ENCODE assay signal across 11 cellular contexts in the genomic region with DNA sequence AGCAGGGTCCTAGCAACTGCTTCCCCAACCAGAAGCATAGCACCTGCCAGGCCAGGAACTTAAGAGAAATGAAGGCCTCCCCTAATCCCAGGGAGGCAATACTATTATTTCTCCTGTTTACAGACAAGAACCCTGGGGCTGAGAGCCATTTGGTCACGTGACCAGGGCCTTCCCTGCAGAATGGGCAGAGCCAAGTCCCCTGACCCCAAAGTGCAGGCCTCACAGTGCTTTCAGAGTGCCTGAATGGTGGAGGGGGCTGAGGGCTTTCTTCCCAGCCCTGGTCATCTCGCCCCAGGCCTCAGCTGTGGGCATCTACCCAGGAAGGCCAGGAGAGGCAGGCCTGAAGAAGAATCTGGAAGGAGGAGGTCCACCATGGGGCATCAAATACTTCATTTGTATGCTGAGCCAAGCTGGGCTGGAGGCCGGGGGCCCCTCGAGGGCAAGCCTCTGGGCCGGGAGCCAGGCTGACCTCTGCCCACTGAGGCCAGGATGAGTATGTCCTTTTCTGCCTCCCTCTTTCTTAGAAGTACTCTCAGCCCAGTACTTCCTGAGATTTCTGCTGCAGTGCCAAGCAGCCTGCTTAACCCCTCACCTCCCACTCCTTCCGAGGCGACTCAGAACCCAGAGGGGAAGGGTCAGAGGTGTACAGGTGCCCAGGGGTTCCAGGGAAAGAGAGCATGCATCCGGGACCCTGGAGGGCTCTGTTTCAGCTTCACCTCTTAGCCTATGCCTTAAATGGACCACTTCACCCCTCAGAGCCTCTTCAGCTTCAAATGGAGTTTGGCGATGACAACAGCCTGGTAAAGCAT. TPM values are rescaled to one million over a fixed set of nuclear protein-coding genes. Genes with fewer than 3 reads are reported as not detected.
DNase-seq lines count a peak whose midpoint lies in the region; ATAC-seq, FAIRE-seq and TF ChIP-seq lines count a peak whose summit lies in the region.
"Had no signal": no experiment of that assay in that cellular context is flagged by ENCODE, and none has a peak within 500 bp of the region (broad histone marks: within the 10 kb centered on the region; RNA-seq: fewer than 3 reads in every experiment).

No MANE protein-coding gene starts in this region.

- H3K27me3 Mint-ChIP-seq in osteocyte (ENCODE audit: unreplicated experiment): no peaks in the 10 kb centered on the region
- H3K27me3 Mint-ChIP-seq: memory B cell had no signal

- no peak overlapping the region for H3K4me3 Mint-ChIP-seq in osteocyte (ENCODE audit: unreplicated experiment)
- H3K4me3 Mint-ChIP-seq: memory B cell had no signal

- peaks cover 52% of the 10 kb centered on the region for H3K4me1 Mint-ChIP-seq in osteocyte (ENCODE audit: unreplicated experiment)
- H3K4me1 Mint-ChIP-seq: memory B cell had no signal

- DNase-seq in A172 (ENCODE audit: low spot score): peak; percentile 38
- peak; percentile 64 for DNase-seq in RCC 7860 (ENCODE audit: low spot score)
- peak; percentile 77 to 86 for DNase-seq in foreskin fibroblast
- no peak for DNase-seq in osteocyte (ENCODE audit: extremely low spot score, unreplicated experiment)
- no peak for DNase-seq in BE2C
- no peak for DNase-seq in NCI-H1105 treated with DMSO at 0.1 percent for 48 hours (lab: John Stamatoyannopoulos, UW)
- DNase-seq: effector memory CD4-positive, alpha-beta T cell; H7 had no signal

- no peaks in the 10 kb centered on the region for H3K27me3 ChIP-seq in BE2C

- ATAC-seq in HG02759 (IDR thresholded peaks at IDR 0.05; ENCODE audit: unreplicated experiment) (no peak), HG03378 (IDR thresholded peaks at IDR 0.05; ENCODE audit: unreplicated experiment) (no peak)

- FAIRE-seq in RCC 7860 (lab: Jason Lieb, UNC): peak; percentile 16

- H3K4me1 ChIP-seq in BE2C: no peaks in the 10 kb centered on the region

- no peaks in the 10 kb centered on the region for H3K36me3 Mint-ChIP-seq in osteocyte (ENCODE audit: unreplicated experiment)

- no peaks in the 10 kb centered on the region for H3K36me3 ChIP-seq in BE2C

- no peak for TF ChIP-seq CTCF in foreskin fibroblast (IDR thresholded peaks at IDR 0.05; ENCODE audit: low read depth, low read length)
- TF ChIP-seq CTCF in osteocyte (IDR thresholded peaks at IDR 0.05): no peak
- no peak for TF ChIP-seq CTCF in BE2C (IDR thresholded peaks at IDR 0.05; ENCODE audit: low read depth, low read length)

- H3K27ac Mint-ChIP-seq in osteocyte (ENCODE audit: unreplicated experiment): peak overlapping the region; percentile 80
- H3K27ac Mint-ChIP-seq: memory B cell had no signal

- H3K4me3 ChIP-seq in foreskin fibroblast (ENCODE audit: low read depth in 1 of 2, low read length in 2 of 2): no peak overlapping the region
- no peak overlapping the region for H3K4me3 ChIP-seq in BE2C (ENCODE audit: low read depth, low read length)

- no peaks in the 10 kb centered on the region for H3K9me3 Mint-ChIP-seq in osteocyte (ENCODE audit: unreplicated experiment)

- H3K9me3 ChIP-seq in BE2C: no peaks in the 10 kb centered on the region

RNA-seq across cellular contexts. Expression of a gene that starts 18.9 kb away (rescaled TPM):
- 42.5 and 58.2 TPM in 2 replicates for total RNA-seq in A172 (2014; rRNA removed; shearing (Covaris generic))
- total RNA-seq in osteocyte: 201 and 250 TPM in 2 replicates
- 19.5 TPM for polyA plus RNA-seq in BE2C (2012; ENCODE audit: insufficient read depth, insufficient read length, low read depth)

RNA-seq across cellular contexts. Expression of a gene that starts 44.2 kb away (rescaled TPM):
- 87.2 and 91.6 TPM in 2 replicates for total RNA-seq in A172 (2014; rRNA removed; shearing (Covaris generic))
- 174 and 175 TPM in 2 replicates for total RNA-seq in osteocyte
- polyA plus RNA-seq in BE2C (2012; ENCODE audit: insufficient read depth, insufficient read length, low read depth): 103 TPM

Comparison
In these comparisons a context has a peak if more than half of its experiments do, and no peak if none do; other contexts are left out.
1. DNase-seq: peak in A172 (single experiment), RCC 7860 (single experiment) and foreskin fibroblast (2 of 2); none in osteocyte (single experiment), BE2C (single experiment) and NCI-H1105 treated with DMSO at 0.1 percent for 48 hours (single experiment).